ENCODE assay signal across 33 cellular contexts in the genomic region with DNA sequence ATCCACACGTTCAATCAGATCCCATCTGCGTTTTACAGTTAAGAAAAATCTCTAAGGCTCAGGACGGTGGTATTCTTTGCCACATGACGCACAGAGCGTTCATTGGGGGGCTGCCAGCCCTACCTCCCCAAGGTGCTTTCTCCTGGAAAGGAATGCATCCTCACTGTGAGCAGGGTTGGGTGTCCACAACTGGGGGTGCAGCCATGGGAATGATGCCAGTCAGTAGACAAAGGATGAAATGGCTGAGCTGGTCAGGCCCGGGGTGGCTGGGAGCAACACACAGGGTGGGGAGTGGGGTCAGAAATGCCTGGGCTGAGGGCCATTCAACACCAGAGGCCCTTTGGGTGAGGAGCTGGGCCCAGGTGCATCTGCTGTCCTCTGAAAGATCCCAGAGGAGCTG. TPM values are rescaled to one million over a fixed set of nuclear protein-coding genes. Genes with fewer than 3 reads are reported as not detected.
A peak's percentile ranks its signal among the peaks of the same experiment; 100 is the strongest.
DNase-seq lines count a peak whose midpoint lies in the region; ATAC-seq, FAIRE-seq and TF ChIP-seq lines count a peak whose summit lies in the region.
"Had no signal": no experiment of that assay in that cellular context is flagged by ENCODE, and none has a peak within 500 bp of the region (broad histone marks: within the 10 kb centered on the region; RNA-seq: fewer than 3 reads in every experiment).

No MANE protein-coding gene starts in this region.

- no peaks in the 10 kb centered on the region for H3K9me3 Mint-ChIP-seq in activated naive CD4-positive, alpha-beta T cell treated with anti-CD3 and anti-CD28 coated beads, Interleukin-2, amount 50 U/mL, for 72 hours
- no peaks in the 10 kb centered on the region for H3K9me3 Mint-ChIP-seq in neural crest cell
- H3K9me3 Mint-ChIP-seq: activated CD4-positive, alpha-beta memory T cell treated with anti-CD3 and anti-CD28 coated beads for 36 hours; activated naive CD4-positive, alpha-beta T cell treated with anti-CD3 and anti-CD28 coated beads for 36 hours; activated T-helper 1 cell treated with anti-CD3 and anti-CD28 coated beads, Interleukin-12 subunit alpha, Interleukin-12 subunit beta, Interleukin-2, Interleukin-4 antibody, amounts not matched to agents 30 ng/mL and 10 ng/mL and 1 ng/mL, durations not matched to agents 14 hours and 24 hours and 36 hours; CD4-positive, alpha-beta memory T cell; stimulated activated naive CD8-positive, alpha-beta T cell treated with anti-CD3 and anti-CD28 coated beads, Interleukin-15, Interleukin-2, amounts not matched to agents 100 ng/mL and 50 ng/mL, for 24 hours; T-helper 2 cell treated with Interferon-gamma antibody and Interleukin-4, amounts not matched to agents 5 μg/mL and 100 μg/mL, for 36 hours had no signal

- no peak for TF ChIP-seq CTCF in bronchial epithelial cell (IDR thresholded peaks at IDR 0.05; ENCODE audit: insufficient read depth, low read length, severe bottlenecking)
- TF ChIP-seq CTCF in neural crest cell (conservative IDR thresholded peaks at IDR 0.05) = no peak

- H3K27me3 ChIP-seq in bronchial epithelial cell (ENCODE audit: control insufficient read depth, insufficient read depth, low read length) = no peaks in the 10 kb centered on the region
- H3K27me3 ChIP-seq: adrenal gland, dorsolateral prefrontal cortex, gastroesophageal sphincter, left lung had no signal

- DNase-seq in activated naive CD4-positive, alpha-beta T cell treated with anti-CD3 and anti-CD28 coated beads, Interleukin-2, amount 50 U/mL, for 72 hours (ENCODE audit: low spot score in 2 of 2) = no peak
- no peak for DNase-seq in activated naive CD4-positive, alpha-beta T cell treated with Interleukin-2 at 50 U/mL for 16 hours
- no peak for DNase-seq in bronchial epithelial cell (ENCODE audit: low read depth)
- DNase-seq in neural crest cell (ENCODE audit: low read depth, low spot score) = no peak
- no peak for DNase-seq in amniotic stem cell (lab: John Stamatoyannopoulos, UW)
- no peak for DNase-seq in ACHN
- no peak for DNase-seq in SW 1271 (lab: John Stamatoyannopoulos, UW)
- DNase-seq: activated CD4-positive, alpha-beta memory T cell treated with anti-CD3 and anti-CD28 coated beads for 36 hours; activated CD4-positive, alpha-beta T cell treated with anti-CD3 and anti-CD28 coated beads for 1 hour; activated CD8-positive, alpha-beta memory T cell treated with anti-CD3 and anti-CD28 coated beads, Interleukin-2, amount 50 U/mL, for 4 hours; activated naive CD4-positive, alpha-beta T cell treated with anti-CD3 and anti-CD28 coated beads for 36 hours; AML-193; CD4-positive, alpha-beta memory T cell; dorsolateral prefrontal cortex; GOT3; hypothalamus; left lung; NCI-H1436; NCI-H526 treated with DMSO at 0.1 percent for 48 hours; right cardiac atrium; spleen; stimulated activated CD8-positive, alpha-beta memory T cell treated with anti-CD3 and anti-CD28 coated beads, Interleukin-4, amount 100 ng/mL, for 48 hours had no signal

- peaks cover 86% of the 10 kb centered on the region for H3K4me1 Mint-ChIP-seq in neural crest cell
- H3K4me1 Mint-ChIP-seq: CD4-positive, alpha-beta memory T cell had no signal

- ATAC-seq in activated naive CD4-positive, alpha-beta T cell treated with anti-CD3 and anti-CD28 coated beads, Interleukin-2, amount 50 U/mL, for 72 hours = no peak
- no peak for ATAC-seq in HG03565 (IDR thresholded peaks at IDR 0.05; ENCODE audit: unreplicated experiment)
- ATAC-seq: right cardiac atrium, Right ventricle myocardium inferior had no signal

- no peak overlapping the region for H3K4me3 ChIP-seq in bronchial epithelial cell (ENCODE audit: low read depth, low read length)
- H3K4me3 ChIP-seq: adrenal gland, dorsolateral prefrontal cortex, gastroesophageal sphincter, left lung, spleen had no signal

- no peaks in the 10 kb centered on the region for H3K36me3 ChIP-seq in bronchial epithelial cell (ENCODE audit: control insufficient read depth, insufficient read depth, low read length)
- H3K36me3 ChIP-seq: adrenal gland, gastroesophageal sphincter, left lung, spleen had no signal

- peak; percentile 64 for FAIRE-seq in bronchial epithelial cell (lab: Jason Lieb, UNC)
- FAIRE-seq: islet of Langerhans had no signal

- H3K4me3 Mint-ChIP-seq in neural crest cell = no peak overlapping the region
- H3K4me3 Mint-ChIP-seq: activated CD4-positive, alpha-beta memory T cell treated with anti-CD3 and anti-CD28 coated beads for 36 hours; activated naive CD4-positive, alpha-beta T cell treated with anti-CD3 and anti-CD28 coated beads for 36 hours; activated T-helper 1 cell treated with anti-CD3 and anti-CD28 coated beads, Interleukin-12 subunit alpha, Interleukin-12 subunit beta, Interleukin-2, Interleukin-4 antibody, amounts not matched to agents 30 ng/mL and 10 ng/mL and 1 ng/mL, durations not matched to agents 14 hours and 24 hours and 36 hours; CD4-positive, alpha-beta memory T cell; stimulated activated naive CD8-positive, alpha-beta T cell treated with anti-CD3 and anti-CD28 coated beads, Interleukin-15, Interleukin-2, amounts not matched to agents 100 ng/mL and 50 ng/mL, for 24 hours; T-helper 2 cell treated with Interferon-gamma antibody and Interleukin-4, amounts not matched to agents 5 μg/mL and 100 μg/mL, for 36 hours had no signal

- no peaks in the 10 kb centered on the region for H3K27me3 Mint-ChIP-seq in neural crest cell (ENCODE audit: low read depth)
- H3K27me3 Mint-ChIP-seq: activated CD4-positive, alpha-beta memory T cell treated with anti-CD3 and anti-CD28 coated beads for 36 hours had no signal

- peak overlapping the region; percentile 11 to 57 for H3K27ac Mint-ChIP-seq in activated naive CD4-positive, alpha-beta T cell treated with anti-CD3 and anti-CD28 coated beads, Interleukin-2, amount 50 U/mL, for 72 hours
- peak overlapping the region; percentile 16 for H3K27ac Mint-ChIP-seq in neural crest cell (ENCODE audit: unreplicated experiment)
- H3K27ac Mint-ChIP-seq: activated CD4-positive, alpha-beta memory T cell treated with anti-CD3 and anti-CD28 coated beads for 36 hours; activated naive CD4-positive, alpha-beta T cell treated with anti-CD3 and anti-CD28 coated beads for 36 hours; activated T-helper 1 cell treated with anti-CD3 and anti-CD28 coated beads, Interleukin-12 subunit alpha, Interleukin-12 subunit beta, Interleukin-2, Interleukin-4 antibody, amounts not matched to agents 30 ng/mL and 10 ng/mL and 1 ng/mL, durations not matched to agents 14 hours and 24 hours and 36 hours; CD4-positive, alpha-beta memory T cell; stimulated activated naive CD8-positive, alpha-beta T cell treated with anti-CD3 and anti-CD28 coated beads, Interleukin-15, Interleukin-2, amounts not matched to agents 100 ng/mL and 50 ng/mL, for 24 hours; T-helper 2 cell treated with Interferon-gamma antibody and Interleukin-4, amounts not matched to agents 5 μg/mL and 100 μg/mL, for 36 hours had no signal

- H3K36me3 Mint-ChIP-seq in activated naive CD4-positive, alpha-beta T cell treated with anti-CD3 and anti-CD28 coated beads, Interleukin-2, amount 50 U/mL, for 72 hours = no peaks in the 10 kb centered on the region
- no peaks in the 10 kb centered on the region for H3K36me3 Mint-ChIP-seq in neural crest cell (ENCODE audit: low read depth)
- H3K36me3 Mint-ChIP-seq: activated CD4-positive, alpha-beta memory T cell treated with anti-CD3 and anti-CD28 coated beads for 36 hours; CD4-positive, alpha-beta memory T cell had no signal

- in situ Hi-C loops in ACHN (cut with HindIII; ENCODE audit: low pct_ligation_motif_present, low pct_unique_long_range_greater_than_20kb, low sequenced_read_pairs) = no loop called here

RNA-seq across cellular contexts. Expression of gene OPTC, which starts 25.9 kb away (rescaled TPM):
- not detected for total RNA-seq in activated naive CD4-positive, alpha-beta T cell treated with anti-CD3 and anti-CD28 coated beads, Interleukin-2, amount 50 U/mL, for 72 hours
- total RNA-seq in bronchial epithelial cell (not detected in 2 replicates), neural crest cell (not detected in 2 replicates)
- total RNA-seq: A172; activated CD4-positive, alpha-beta memory T cell treated with anti-CD3 and anti-CD28 coated beads for 36 hours; activated naive CD4-positive, alpha-beta T cell treated with anti-CD3 and anti-CD28 coated beads for 36 hours; activated T-helper 1 cell treated with anti-CD3 and anti-CD28 coated beads, Interleukin-12 subunit alpha, Interleukin-12 subunit beta, Interleukin-2, Interleukin-4 antibody, amounts not matched to agents 30 ng/mL and 10 ng/mL and 1 ng/mL, durations not matched to agents 14 hours and 24 hours and 36 hours; adrenal gland; CD4-positive, alpha-beta memory T cell; chondrocyte; gastroesophageal sphincter; left lung; LHCN-M2; right cardiac atrium; Right ventricle myocardium inferior; spleen had no signal

RNA-seq across cellular contexts. Expression of gene PRELP, which starts 44.3 kb away (rescaled TPM):
- total RNA-seq in activated naive CD4-positive, alpha-beta T cell treated with anti-CD3 and anti-CD28 coated beads, Interleukin-2, amount 50 U/mL, for 72 hours = under 1 TPM in 1 of 2 donors, not detected in 1; 0.07 TPM
- not detected in 2 replicates for total RNA-seq in bronchial epithelial cell
- total RNA-seq in neural crest cell = 2.9 and 3.4 TPM in 2 replicates
- total RNA-seq: A172; activated CD4-positive, alpha-beta memory T cell treated with anti-CD3 and anti-CD28 coated beads for 36 hours; activated naive CD4-positive, alpha-beta T cell treated with anti-CD3 and anti-CD28 coated beads for 36 hours; activated T-helper 1 cell treated with anti-CD3 and anti-CD28 coated beads, Interleukin-12 subunit alpha, Interleukin-12 subunit beta, Interleukin-2, Interleukin-4 antibody, amounts not matched to agents 30 ng/mL and 10 ng/mL and 1 ng/mL, durations not matched to agents 14 hours and 24 hours and 36 hours; CD4-positive, alpha-beta memory T cell had no signal
